ENCODE assay signal across 14 cellular contexts in genomic region chr7:120842131-120842621, GRCh38. TPM values are rescaled to one million over a fixed set of nuclear protein-coding genes. Genes with fewer than 3 reads are reported as not detected.
DNase-seq lines count a peak whose midpoint lies in the region; ATAC-seq and TF ChIP-seq lines count a peak whose summit lies in the region.
"Had no signal": no experiment of that assay in that cellular context is flagged by ENCODE, and none has a peak within 500 bp of the region (broad histone marks: within the 10 kb centered on the region; RNA-seq: fewer than 3 reads in every experiment).

No MANE protein-coding gene starts in this region.

- no peaks in the 10 kb centered on the region for H3K9me3 Mint-ChIP-seq in Calu3 (ENCODE audit: low read depth, unreplicated experiment)
- H3K9me3 Mint-ChIP-seq: activated T-cell treated with anti-CD3 and anti-CD28 coated beads, Interleukin-2, amount 50 U/mL, for 72 hours had no signal

- DNase-seq in Calu3 (no peak), NCI-H146 (lab: John Stamatoyannopoulos, UW) (peak; percentile 46), NCI-H774 (lab: John Stamatoyannopoulos, UW) (peak; percentile 86), left colon (no peak), KG1 (lab: John Stamatoyannopoulos, UW) (no peak)
- DNase-seq in activated naive CD4-positive, alpha-beta T cell treated with anti-CD3 and anti-CD28 coated beads, Interleukin-2, amount 50 U/mL, for 16 hours: no peak
- DNase-seq: activated CD4-positive, alpha-beta T cell treated with anti-CD3 and anti-CD28 coated beads for 48 hours; activated T-cell treated with anti-CD3 and anti-CD28 coated beads, Interleukin-2, amount 50 U/mL, for 72 hours; colonic mucosa; stimulated activated CD4-positive, alpha-beta T cell treated with anti-CD3 and anti-CD28 coated beads, Interleukin-15, amount 100 ng/mL, for 24 hours; T-helper 17 cell had no signal

- no peak for TF ChIP-seq CTCF in Calu3 (IDR thresholded peaks at IDR 0.05; ENCODE audit: unreplicated experiment)

- H3K27ac Mint-ChIP-seq in Calu3 (ENCODE audit: unreplicated experiment): peak overlapping the region; percentile 55
- H3K27ac Mint-ChIP-seq: activated T-cell treated with anti-CD3 and anti-CD28 coated beads, Interleukin-2, amount 50 U/mL, for 72 hours; T-helper 17 cell had no signal

- no peak overlapping the region for H3K4me3 Mint-ChIP-seq in Calu3 (ENCODE audit: low read depth, unreplicated experiment)
- H3K4me3 Mint-ChIP-seq: activated T-cell treated with anti-CD3 and anti-CD28 coated beads, Interleukin-2, amount 50 U/mL, for 72 hours; T-helper 17 cell had no signal

- ATAC-seq in left colon: peak; percentile 65
- no peak for ATAC-seq in GM21619 (IDR thresholded peaks at IDR 0.05; ENCODE audit: unreplicated experiment)
- ATAC-seq in HG03439 (IDR thresholded peaks at IDR 0.05; ENCODE audit: unreplicated experiment): no peak
- ATAC-seq: activated T-cell treated with anti-CD3 and anti-CD28 coated beads, Interleukin-2, amount 50 U/mL, for 72 hours; T-helper 17 cell had no signal

- CTCF ChIA-PET in Calu3 (lab: Charles Lee): interaction anchor here (0.7 to 0.8 kb wide), 3 partner anchors 36 to 562 kb away, joined by 3 to 9 read pairs (median 4); no protein-coding TSS in a partner anchor

- BruUV-seq in Calu3 (replicated peaks; lab: Mats Ljungman, UMichigan): no TSS peak

- intact Hi-C loops in Calu3 (cut with micrococcal nuclease; ENCODE audit: unreplicated experiment) (no loop called here), left colon (cut with DNase I, micrococcal nuclease) (no loop called here)

- H3K4me1 Mint-ChIP-seq in Calu3 (ENCODE audit: low read depth, unreplicated experiment): peaks cover 46% of the 10 kb centered on the region
- H3K4me1 Mint-ChIP-seq: T-helper 17 cell had no signal

- no peaks in the 10 kb centered on the region for H3K36me3 Mint-ChIP-seq in Calu3 (ENCODE audit: insufficient read depth, unreplicated experiment)

- no peaks in the 10 kb centered on the region for H3K27me3 Mint-ChIP-seq in Calu3 (ENCODE audit: unreplicated experiment)

RNA-seq across cellular contexts. Expression of gene TSPAN12, which starts 15.8 kb away (rescaled TPM):
- total RNA-seq in Calu3 (2022): 14.6 and 18.5 TPM in 2 replicates
- total RNA-seq in left colon: 10 to 100 TPM; 30.3 to 32.1 TPM
- total RNA-seq: mononuclear cell, T-helper 17 cell had no signal

Comparison
In these comparisons a context has a peak if more than half of its experiments do, and no peak if none do; other contexts are left out.
1. DNase-seq: peak in NCI-H146 (single experiment) and NCI-H774 (single experiment); none in Calu3 (single experiment), left colon (0 of 2), activated naive CD4-positive, alpha-beta T cell treated with anti-CD3 and anti-CD28 coated beads, Interleukin-2, amount 50 U/mL, for 16 hours (single experiment) and KG1 (single experiment).